ENCODE assay signal across 8 cellular contexts in genomic region chr6:149494809-149495208, GRCh38. TPM values are rescaled to one million over a fixed set of nuclear protein-coding genes. Genes with fewer than 3 reads are reported as not detected.
A peak's percentile ranks its signal among the peaks of the same experiment; 100 is the strongest.
DNase-seq lines count a peak whose midpoint lies in the region; ATAC-seq lines count a peak whose summit lies in the region.
"Not testable (repeated sequence)": the region's sequence is repeated elsewhere in the genome, so short reads cannot be mapped to it uniquely, and the experiment has no call there.

No MANE protein-coding gene starts in this region.

- intact Hi-C loops in dendritic cell treated with granulocyte-macrophage colony-stimulating factor and Interleukin-4, amounts not matched to agents 40 ng/mL and 50 ng/mL, for 4 days (cut with micrococcal nuclease), result not testable (repeated sequence)

- H3K36me3 Mint-ChIP-seq in T-helper 17 cell (ENCODE audit: low read depth); activated T-cell treated with anti-CD3 and anti-CD28 coated beads, Interleukin-2, amount 50 U/mL, for 4 hours (ENCODE audit: insufficient read depth); dendritic cell treated with granulocyte-macrophage colony-stimulating factor and Interleukin-4, amounts not matched to agents 40 ng/mL and 50 ng/mL, for 4 days (ENCODE audit: low read depth): not testable (repeated sequence)

- DNase-seq in T-helper 17 cell, result peak in 1 of 3 donors; percentile 64
- DNase-seq in activated T-cell treated with anti-CD3 and anti-CD28 coated beads, Interleukin-2, amount 50 U/mL, for 4 hours, result peak; percentile 41
- peak; percentile 41 for DNase-seq in stimulated activated naive CD8-positive, alpha-beta T cell treated with anti-CD3 and anti-CD28 coated beads, Interleukin-15, Interleukin-2, amounts not matched to agents 100 U/mL and 50 U/mL, for 24 hours

- not testable (repeated sequence) for H3K9me3 Mint-ChIP-seq in activated T-cell treated with anti-CD3 and anti-CD28 coated beads, Interleukin-2, amount 50 U/mL, for 4 hours; dendritic cell treated with granulocyte-macrophage colony-stimulating factor and Interleukin-4, amounts not matched to agents 40 ng/mL and 50 ng/mL, for 4 days

- peak; percentile 78 for ATAC-seq in GM18498 (IDR thresholded peaks at IDR 0.05; ENCODE audit: unreplicated experiment)
- ATAC-seq in GM19463 (IDR thresholded peaks at IDR 0.05; ENCODE audit: unreplicated experiment), result peak; percentile 68
- ATAC-seq in HG02798 (IDR thresholded peaks at IDR 0.05; ENCODE audit: poor library complexity, unreplicated experiment), result peak; percentile 75
- ATAC-seq in HG03439 (IDR thresholded peaks at IDR 0.05; ENCODE audit: unreplicated experiment), result peak; percentile 74
- peak; percentile 85 for ATAC-seq in T-helper 17 cell
- ATAC-seq in activated T-cell treated with anti-CD3 and anti-CD28 coated beads, Interleukin-2, amount 50 U/mL, for 4 hours, result peak; percentile 85 to 86
- ATAC-seq in stimulated activated naive CD8-positive, alpha-beta T cell treated with anti-CD3 and anti-CD28 coated beads, Interleukin-15, Interleukin-2, amounts not matched to agents 100 U/mL and 50 U/mL, for 24 hours, result peak; percentile 92

- peak overlapping the region; percentile 86 for H3K4me3 Mint-ChIP-seq in T-helper 17 cell
- H3K4me3 Mint-ChIP-seq in activated T-cell treated with anti-CD3 and anti-CD28 coated beads, Interleukin-2, amount 50 U/mL, for 4 hours, result peak overlapping the region; percentile 77
- H3K4me3 Mint-ChIP-seq in dendritic cell treated with granulocyte-macrophage colony-stimulating factor and Interleukin-4, amounts not matched to agents 40 ng/mL and 50 ng/mL, for 4 days, result not testable (repeated sequence)

- peaks cover 35% of the 10 kb centered on the region for H3K4me1 Mint-ChIP-seq in T-helper 17 cell
- H3K4me1 Mint-ChIP-seq in activated T-cell treated with anti-CD3 and anti-CD28 coated beads, Interleukin-2, amount 50 U/mL, for 4 hours (ENCODE audit: low read depth), result peaks cover 70% of the 10 kb centered on the region
- H3K4me1 Mint-ChIP-seq in dendritic cell treated with granulocyte-macrophage colony-stimulating factor and Interleukin-4, amounts not matched to agents 40 ng/mL and 50 ng/mL, for 4 days (ENCODE audit: low read depth), result peaks cover 33% of the 10 kb centered on the region

- not testable (repeated sequence) for H3K27me3 Mint-ChIP-seq in T-helper 17 cell; activated T-cell treated with anti-CD3 and anti-CD28 coated beads, Interleukin-2, amount 50 U/mL, for 4 hours (ENCODE audit: low read depth); dendritic cell treated with granulocyte-macrophage colony-stimulating factor and Interleukin-4, amounts not matched to agents 40 ng/mL and 50 ng/mL, for 4 days

- peak overlapping the region; percentile 100 for H3K27ac Mint-ChIP-seq in T-helper 17 cell
- peak overlapping the region; percentile 75 for H3K27ac Mint-ChIP-seq in dendritic cell treated with granulocyte-macrophage colony-stimulating factor and Interleukin-4, amounts not matched to agents 40 ng/mL and 50 ng/mL, for 4 days

- not testable (repeated sequence) for H3K9me3 ChIP-seq in T-helper 17 cell (ENCODE audit: control insufficient read depth, low read length, poor library complexity, severe bottlenecking)

RNA-seq across cellular contexts. Expression of gene ZC3H12D, which starts 10.0 kb away (rescaled TPM):
- 100 to 1,000 TPM; 219 to 248 TPM for total RNA-seq in T-helper 17 cell
- total RNA-seq in activated T-cell treated with anti-CD3 and anti-CD28 coated beads, Interleukin-2, amount 50 U/mL, for 4 hours, result 10 to 100 TPM; 22.2 to 51.5 (median 42.5) TPM

RNA-seq across cellular contexts. Expression of gene PPIL4, which starts 51.0 kb away (rescaled TPM):
- 10 to 100 TPM; 33.0 to 34.7 TPM for total RNA-seq in T-helper 17 cell
- total RNA-seq in activated T-cell treated with anti-CD3 and anti-CD28 coated beads, Interleukin-2, amount 50 U/mL, for 4 hours, result 10 to 100 TPM; 19.7 to 22.2 (median 21.9) TPM

Comparison
In these comparisons a context has a peak if more than half of its experiments do, and no peak if none do; other contexts are left out.
1. RNA of gene ZC3H12D, which starts 10.0 kb away (total RNA-seq): 219 to 248 TPM in T-helper 17 cell; 22.2 to 51.5 TPM in activated T-cell treated with anti-CD3 and anti-CD28 coated beads, Interleukin-2, amount 50 U/mL, for 4 hours; every median in the first group is over 4 times any median in the second.
2. Peak in every context shown above with its lines, with median percentiles within 50 percentile points of each other: ATAC-seq.